1 cellular context compared by ENCODE assay signal in genomic region chr2:181396575-181397062, GRCh38.
TF ChIP-seq lines count a peak whose summit lies in the region.

No MANE protein-coding gene starts in this region.

TF ChIP-seq in GM12878, 131 proteins besides CTCF, POLR2A, EP300 and RAD21 (continued from another document):
- TF ChIP-seq, protein P1, sequence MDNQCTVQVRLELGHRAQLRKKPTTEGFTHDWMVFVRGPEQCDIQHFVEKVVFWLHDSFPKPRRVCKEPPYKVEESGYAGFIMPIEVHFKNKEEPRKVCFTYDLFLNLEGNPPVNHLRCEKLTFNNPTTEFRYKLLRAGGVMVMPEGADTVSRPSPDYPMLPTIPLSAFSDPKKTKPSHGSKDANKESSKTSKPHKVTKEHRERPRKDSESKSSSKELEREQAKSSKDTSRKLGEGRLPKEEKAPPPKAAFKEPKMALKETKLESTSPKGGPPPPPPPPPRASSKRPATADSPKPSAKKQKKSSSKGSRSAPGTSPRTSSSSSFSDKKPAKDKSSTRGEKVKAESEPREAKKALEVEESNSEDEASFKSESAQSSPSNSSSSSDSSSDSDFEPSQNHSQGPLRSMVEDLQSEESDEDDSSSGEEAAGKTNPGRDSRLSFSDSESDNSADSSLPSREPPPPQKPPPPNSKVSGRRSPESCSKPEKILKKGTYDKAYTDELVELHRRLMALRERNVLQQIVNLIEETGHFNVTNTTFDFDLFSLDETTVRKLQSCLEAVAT (IDR thresholded peaks at IDR 0.05): 0 out of 2 replicates have a peak, but pooled peaks have one; percentile 19
- TF ChIP-seq RUNX3 (IDR thresholded peaks at IDR 0.05; ENCODE audit: low read length) (peak; percentile 26; the same call in 1 of the 2 replicates), IKZF1 (conservative IDR thresholded peaks at IDR 0.05) (peak; percentile 31; the same call in 1 of the 2 replicates), HCFC1 (IDR thresholded peaks at IDR 0.05; ENCODE audit: low read length) (no peak), ATF7 (IDR thresholded peaks at IDR 0.05; ENCODE audit: low read depth) (peak; percentile 74; the same call in 1 of the 2 replicates), GABPA (IDR thresholded peaks at IDR 0.05; ENCODE audit: low read depth) (no peak), MTA2 (IDR thresholded peaks at IDR 0.05; ENCODE audit: low read depth) (peak; percentile 95), BHLHE40 (IDR thresholded peaks at IDR 0.05; ENCODE audit: borderline replicate concordance in 1 of 2, low read depth in 2 of 2, low read length in 1 of 2) (peak in 1 of 2 experiments; percentile 20; a peak in 1 of 4 replicates), CEBPB (IDR thresholded peaks at IDR 0.05; ENCODE audit: borderline replicate concordance in 1 of 2, low read depth in 2 of 2, low read length in 2 of 2) (no peak), IKZF2 (IDR thresholded peaks at IDR 0.05) (peak; percentile 28 to 45; a peak in 1 of 4 replicates)
- TF ChIP-seq, protein P2, sequence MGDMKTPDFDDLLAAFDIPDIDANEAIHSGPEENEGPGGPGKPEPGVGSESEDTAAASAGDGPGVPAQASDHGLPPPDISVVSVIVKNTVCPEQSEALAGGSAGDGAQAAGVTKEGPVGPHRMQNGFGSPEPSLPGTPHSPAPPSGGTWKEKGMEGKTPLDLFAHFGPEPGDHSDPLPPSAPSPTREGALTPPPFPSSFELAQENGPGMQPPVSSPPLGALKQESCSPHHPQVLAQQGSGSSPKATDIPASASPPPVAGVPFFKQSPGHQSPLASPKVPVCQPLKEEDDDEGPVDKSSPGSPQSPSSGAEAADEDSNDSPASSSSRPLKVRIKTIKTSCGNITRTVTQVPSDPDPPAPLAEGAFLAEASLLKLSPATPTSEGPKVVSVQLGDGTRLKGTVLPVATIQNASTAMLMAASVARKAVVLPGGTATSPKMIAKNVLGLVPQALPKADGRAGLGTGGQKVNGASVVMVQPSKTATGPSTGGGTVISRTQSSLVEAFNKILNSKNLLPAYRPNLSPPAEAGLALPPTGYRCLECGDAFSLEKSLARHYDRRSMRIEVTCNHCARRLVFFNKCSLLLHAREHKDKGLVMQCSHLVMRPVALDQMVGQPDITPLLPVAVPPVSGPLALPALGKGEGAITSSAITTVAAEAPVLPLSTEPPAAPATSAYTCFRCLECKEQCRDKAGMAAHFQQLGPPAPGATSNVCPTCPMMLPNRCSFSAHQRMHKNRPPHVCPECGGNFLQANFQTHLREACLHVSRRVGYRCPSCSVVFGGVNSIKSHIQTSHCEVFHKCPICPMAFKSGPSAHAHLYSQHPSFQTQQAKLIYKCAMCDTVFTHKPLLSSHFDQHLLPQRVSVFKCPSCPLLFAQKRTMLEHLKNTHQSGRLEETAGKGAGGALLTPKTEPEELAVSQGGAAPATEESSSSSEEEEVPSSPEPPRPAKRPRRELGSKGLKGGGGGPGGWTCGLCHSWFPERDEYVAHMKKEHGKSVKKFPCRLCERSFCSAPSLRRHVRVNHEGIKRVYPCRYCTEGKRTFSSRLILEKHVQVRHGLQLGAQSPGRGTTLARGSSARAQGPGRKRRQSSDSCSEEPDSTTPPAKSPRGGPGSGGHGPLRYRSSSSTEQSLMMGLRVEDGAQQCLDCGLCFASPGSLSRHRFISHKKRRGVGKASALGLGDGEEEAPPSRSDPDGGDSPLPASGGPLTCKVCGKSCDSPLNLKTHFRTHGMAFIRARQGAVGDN (IDR thresholded peaks at IDR 0.05): no peak
